In the genomic region with DNA sequence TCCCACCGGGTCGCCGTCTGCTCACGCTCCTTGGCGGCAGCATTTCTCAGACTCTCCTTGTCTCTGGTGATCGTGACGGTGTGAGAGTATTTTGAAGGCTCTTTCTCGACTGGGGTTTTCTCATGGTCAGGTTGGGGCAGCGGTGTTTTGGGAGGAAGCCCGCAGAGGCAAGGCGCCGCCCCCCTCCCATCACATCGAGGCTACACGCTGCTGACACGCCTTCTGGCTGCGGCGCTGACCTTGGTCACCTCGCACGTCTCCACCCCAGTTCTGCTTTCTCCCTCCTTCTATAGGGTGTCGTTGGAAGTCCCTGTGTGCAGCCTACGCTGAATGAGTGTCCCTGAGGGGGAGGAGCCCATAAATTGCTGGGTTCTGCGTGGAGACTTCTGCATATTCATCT, we compare ENCODE assay signal across 1 cellular context.
TF ChIP-seq lines count a peak whose summit lies in the region.

No MANE protein-coding gene starts in this region.

TF ChIP-seq in K562, 482 proteins besides CTCF, POLR2A, EP300 and RAD21:
- TF ChIP-seq, protein P1, sequence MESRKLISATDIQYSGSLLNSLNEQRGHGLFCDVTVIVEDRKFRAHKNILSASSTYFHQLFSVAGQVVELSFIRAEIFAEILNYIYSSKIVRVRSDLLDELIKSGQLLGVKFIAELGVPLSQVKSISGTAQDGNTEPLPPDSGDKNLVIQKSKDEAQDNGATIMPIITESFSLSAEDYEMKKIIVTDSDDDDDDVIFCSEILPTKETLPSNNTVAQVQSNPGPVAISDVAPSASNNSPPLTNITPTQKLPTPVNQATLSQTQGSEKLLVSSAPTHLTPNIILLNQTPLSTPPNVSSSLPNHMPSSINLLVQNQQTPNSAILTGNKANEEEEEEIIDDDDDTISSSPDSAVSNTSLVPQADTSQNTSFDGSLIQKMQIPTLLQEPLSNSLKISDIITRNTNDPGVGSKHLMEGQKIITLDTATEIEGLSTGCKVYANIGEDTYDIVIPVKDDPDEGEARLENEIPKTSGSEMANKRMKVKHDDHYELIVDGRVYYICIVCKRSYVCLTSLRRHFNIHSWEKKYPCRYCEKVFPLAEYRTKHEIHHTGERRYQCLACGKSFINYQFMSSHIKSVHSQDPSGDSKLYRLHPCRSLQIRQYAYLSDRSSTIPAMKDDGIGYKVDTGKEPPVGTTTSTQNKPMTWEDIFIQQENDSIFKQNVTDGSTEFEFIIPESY (CRISPR knock-in tag; IDR thresholded peaks at IDR 0.05) = peak; percentile 50; the same call in 1 of the 2 replicates
- 0 out of 2 replicates have a peak, but pooled peaks have one; percentile 28 for TF ChIP-seq SPI1 (IDR thresholded peaks at IDR 0.05; ENCODE audit: borderline replicate concordance, low read depth, low read length)
- TF ChIP-seq ZNF785 (CRISPR knock-in tag; IDR thresholded peaks at IDR 0.05) = no peak
TF ChIP-seq in K562: peak in this region for 2.
